Comparison of ENCODE assay signal across 1 cellular context in genomic region chr11:125887373-125888324, GRCh38.
TF ChIP-seq lines count a peak whose summit lies in the region.

Gene HYLS1 (plus strand): TSS chr11:125887668. CDS start chr11:125899369, 11,701 bp downstream.

TF ChIP-seq in HepG2, 621 proteins besides CTCF, POLR2A, EP300 and RAD21 (continued from another document and continues in another):
- TF ChIP-seq AKNA (CRISPR knock-in tag; IDR thresholded peaks at IDR 0.05; ENCODE audit: borderline replicate concordance) (no peak), KDM5A (IDR thresholded peaks at IDR 0.05; ENCODE audit: borderline replicate concordance, low read length) (no peak), HES4 (CRISPR knock-in tag; IDR thresholded peaks at IDR 0.05; ENCODE audit: borderline replicate concordance) (0 out of 2 replicates have a peak, but pooled peaks have one; percentile 53), HIC2 (CRISPR knock-in tag; IDR thresholded peaks at IDR 0.05; ENCODE audit: low read depth) (no peak), ZNF674 (CRISPR knock-in tag; IDR thresholded peaks at IDR 0.05; ENCODE audit: low read depth) (no peak), ZBTB14 (CRISPR knock-in tag; IDR thresholded peaks at IDR 0.05) (no peak), NFAT5 (CRISPR knock-in tag; IDR thresholded peaks at IDR 0.05) (no peak), ZBTB4 (CRISPR knock-in tag; IDR thresholded peaks at IDR 0.05; ENCODE audit: borderline replicate concordance) (no peak), TGIF2 (CRISPR knock-in tag; IDR thresholded peaks at IDR 0.05) (no peak), U2AF2 (IDR thresholded peaks at IDR 0.05; ENCODE audit: low read depth, low read length) (no peak), ZNF225 (CRISPR knock-in tag; IDR thresholded peaks at IDR 0.05) (no peak), ADNP (CRISPR knock-in tag; IDR thresholded peaks at IDR 0.05) (no peak), ZNF138 (CRISPR knock-in tag; IDR thresholded peaks at IDR 0.05; ENCODE audit: low read depth) (no peak), POLR2G (IDR thresholded peaks at IDR 0.05; ENCODE audit: low read depth, low read length) (peak; percentile 81; the same call in 1 of the 2 replicates), SIX1 (CRISPR knock-in tag; IDR thresholded peaks at IDR 0.05; ENCODE audit: borderline replicate concordance) (no peak), CERS6 (CRISPR knock-in tag; IDR thresholded peaks at IDR 0.05) (no peak), ZNF24 (IDR thresholded peaks at IDR 0.05) (no peak), CEBPB (IDR thresholded peaks at IDR 0.05; ENCODE audit: borderline replicate concordance, low read depth, low read length) (no peak), GTF3A (CRISPR knock-in tag; conservative IDR thresholded peaks at IDR 0.05) (0 out of 2 replicates have a peak, but pooled peaks have one; percentile 19), ZNF484 (CRISPR knock-in tag; IDR thresholded peaks at IDR 0.05; ENCODE audit: borderline replicate concordance, low read depth) (no peak), ZNF143 (CRISPR knock-in tag; IDR thresholded peaks at IDR 0.05) (0 out of 2 replicates have a peak, but pooled peaks have one; percentile 15), NFKB2 (CRISPR knock-in tag; IDR thresholded peaks at IDR 0.05; ENCODE audit: borderline replicate concordance) (no peak), MTA3 (CRISPR knock-in tag; IDR thresholded peaks at IDR 0.05) (no peak), SAP130 (CRISPR knock-in tag; IDR thresholded peaks at IDR 0.05; ENCODE audit: low read depth) (peak; percentile 64), LRRFIP1 (CRISPR knock-in tag; conservative IDR thresholded peaks at IDR 0.05) (no peak), ATF4 (CRISPR knock-in tag; IDR thresholded peaks at IDR 0.05) (no peak), FOXO1 (CRISPR knock-in tag; IDR thresholded peaks at IDR 0.05) (no peak), MAX (IDR thresholded peaks at IDR 0.05) (peak; percentile 68), ZMYM2 (CRISPR knock-in tag; IDR thresholded peaks at IDR 0.05) (no peak)
